20 cellular contexts compared by ENCODE assay signal in genomic region chr7:124679826-124680225, GRCh38.
DNase-seq lines count a peak whose midpoint lies in the region; ATAC-seq and TF ChIP-seq lines count a peak whose summit lies in the region.
"Had no signal": no experiment of that assay in that cellular context is flagged by ENCODE, and none has a peak within 500 bp of the region (broad histone marks: within the 10 kb centered on the region; RNA-seq: fewer than 3 reads in every experiment).

No MANE protein-coding gene starts in this region.

- no CpG with 5 or more reads among the region's 5 CpGs for WGBS in mesendoderm (ENCODE audit: extremely low coverage, insufficient coverage, low lambda C conversion rate)

- no peak overlapping the region for H2AK5ac ChIP-seq in mesendoderm (ENCODE audit: low read length)

- ATAC-seq in WTC11 (peak; percentile 38; the same call in 1 of the 2 replicates), HG03280 (IDR thresholded peaks at IDR 0.05; ENCODE audit: unreplicated experiment) (no peak)
- ATAC-seq: K562 had no signal

- H2BK5ac ChIP-seq in mesendoderm (ENCODE audit: low read length), result no peak overlapping the region

- H3K79me1 ChIP-seq in mesendoderm (ENCODE audit: low read length), result no peaks in the 10 kb centered on the region

- CTCF ChIA-PET in WTC11 (lab: Charles Lee), result no interaction called here

- H2BK15ac ChIP-seq in mesendoderm (replicated peaks; ENCODE audit: low read depth), result no peak overlapping the region

- H3K4me1 Mint-ChIP-seq in WTC11, result peaks cover 15% of the 10 kb centered on the region
- H3K4me1 Mint-ChIP-seq: CD4-positive, CD25-positive, alpha-beta regulatory T cell; CD8-positive, alpha-beta memory T cell had no signal

- no peak overlapping the region for H3K23ac ChIP-seq in mesendoderm (ENCODE audit: low read length)

- no peak overlapping the region for H3K4me3 ChIP-seq in mesendoderm (ENCODE audit: low read length)
- H3K4me3 ChIP-seq: K562 had no signal

- no peak overlapping the region for H4K5ac ChIP-seq in mesendoderm (ENCODE audit: low read length)

- H3K9ac ChIP-seq in mesendoderm (ENCODE audit: low read length), result no peak overlapping the region

- H3K4ac ChIP-seq in mesendoderm (ENCODE audit: low read depth, low read length), result no peak overlapping the region

- no peaks in the 10 kb centered on the region for H3K27me3 ChIP-seq in mesendoderm (ENCODE audit: insufficient read depth, low read length, poor library complexity)
- H3K27me3 ChIP-seq: BE2C had no signal

- DNase-seq in NCI-H1930 (lab: John Stamatoyannopoulos, UW), result peak; percentile 31 to 59
- DNase-seq in WTC11 (ENCODE audit: low spot score), result no peak
- DNase-seq in mesendoderm, result peak; percentile 54
- DNase-seq in iPS-NIHi7 (ENCODE audit: extremely low spot score), result no peak
- DNase-seq in GM19238 (ENCODE audit: insufficient read length, low spot score), result no peak
- DNase-seq in iPS-NIHi11 (ENCODE audit: low spot score), result no peak
- DNase-seq: ACHN; BE2C; C1 segment of cervical spinal cord; CD4-positive, CD25-positive, alpha-beta regulatory T cell; CD8-positive, alpha-beta memory T cell; COR-L47; DMS 273 treated with DMSO at 0.1 percent for 48 hours; DMS53; DND-41; EL; HCEC 1CT; IMR-90 had no signal

- H3K4me1 ChIP-seq in mesendoderm (ENCODE audit: control insufficient read depth, low read depth, low read length), result no peaks in the 10 kb centered on the region
- H3K4me1 ChIP-seq: BE2C had no signal

- POLR2A ChIA-PET in WTC11 (lab: Charles Lee), result no interaction called here

- no peak for TF ChIP-seq CTCF in WTC11 (IDR thresholded peaks at IDR 0.05)

- H3K4me3 Mint-ChIP-seq in WTC11, result no peak overlapping the region
- H3K4me3 Mint-ChIP-seq: CD4-positive, CD25-positive, alpha-beta regulatory T cell; CD8-positive, alpha-beta memory T cell had no signal

- H3K36me3 Mint-ChIP-seq in WTC11, result no peaks in the 10 kb centered on the region
- H3K36me3 Mint-ChIP-seq: CD4-positive, CD25-positive, alpha-beta regulatory T cell; CD8-positive, alpha-beta memory T cell had no signal

- no peak overlapping the region for H2BK120ac ChIP-seq in mesendoderm (ENCODE audit: low read depth, low read length)

- H3K27ac ChIP-seq in mesendoderm (ENCODE audit: low read depth, low read length), result no peak overlapping the region

- no peaks in the 10 kb centered on the region for H3K27me3 Mint-ChIP-seq in WTC11 (ENCODE audit: low read depth)
- H3K27me3 Mint-ChIP-seq: CD8-positive, alpha-beta memory T cell had no signal

- no peak overlapping the region for H4K8ac ChIP-seq in mesendoderm (ENCODE audit: low read depth, low read length)

- H3K18ac ChIP-seq in mesendoderm (ENCODE audit: low read length), result no peak overlapping the region

- H3K56ac ChIP-seq in mesendoderm (ENCODE audit: low read length), result no peak overlapping the region

- H3K36me3 ChIP-seq in mesendoderm (ENCODE audit: control insufficient read depth, insufficient read depth, low read length), result no peaks in the 10 kb centered on the region
- H3K36me3 ChIP-seq: BE2C had no signal

- H3K79me2 ChIP-seq in mesendoderm (ENCODE audit: control insufficient read depth, insufficient read depth, low read length), result no peaks in the 10 kb centered on the region

- H3K27ac Mint-ChIP-seq in WTC11, result no peak overlapping the region; the same call in 1 of the 2 replicates
- H3K27ac Mint-ChIP-seq: CD4-positive, CD25-positive, alpha-beta regulatory T cell; CD8-positive, alpha-beta memory T cell had no signal

- H3K4me2 ChIP-seq in mesendoderm (ENCODE audit: low read length), result no peak overlapping the region

- H3K9me3 Mint-ChIP-seq in WTC11, result no peaks in the 10 kb centered on the region

TF ChIP-seq in WTC11, 78 proteins besides CTCF, POLR2A, EP300 and RAD21:
- no peak for TF ChIP-seq ZMAT4 (CRISPR knock-in tag; IDR thresholded peaks at IDR 0.05)

Comparison
In these comparisons a context has a peak if more than half of its experiments do, and no peak if none do; other contexts are left out.
1. DNase-seq: peak in NCI-H1930 (2 of 2) and mesendoderm (single experiment); none in WTC11 (single experiment), iPS-NIHi7 (single experiment), GM19238 (single experiment) and iPS-NIHi11 (single experiment).